In the genomic region with DNA sequence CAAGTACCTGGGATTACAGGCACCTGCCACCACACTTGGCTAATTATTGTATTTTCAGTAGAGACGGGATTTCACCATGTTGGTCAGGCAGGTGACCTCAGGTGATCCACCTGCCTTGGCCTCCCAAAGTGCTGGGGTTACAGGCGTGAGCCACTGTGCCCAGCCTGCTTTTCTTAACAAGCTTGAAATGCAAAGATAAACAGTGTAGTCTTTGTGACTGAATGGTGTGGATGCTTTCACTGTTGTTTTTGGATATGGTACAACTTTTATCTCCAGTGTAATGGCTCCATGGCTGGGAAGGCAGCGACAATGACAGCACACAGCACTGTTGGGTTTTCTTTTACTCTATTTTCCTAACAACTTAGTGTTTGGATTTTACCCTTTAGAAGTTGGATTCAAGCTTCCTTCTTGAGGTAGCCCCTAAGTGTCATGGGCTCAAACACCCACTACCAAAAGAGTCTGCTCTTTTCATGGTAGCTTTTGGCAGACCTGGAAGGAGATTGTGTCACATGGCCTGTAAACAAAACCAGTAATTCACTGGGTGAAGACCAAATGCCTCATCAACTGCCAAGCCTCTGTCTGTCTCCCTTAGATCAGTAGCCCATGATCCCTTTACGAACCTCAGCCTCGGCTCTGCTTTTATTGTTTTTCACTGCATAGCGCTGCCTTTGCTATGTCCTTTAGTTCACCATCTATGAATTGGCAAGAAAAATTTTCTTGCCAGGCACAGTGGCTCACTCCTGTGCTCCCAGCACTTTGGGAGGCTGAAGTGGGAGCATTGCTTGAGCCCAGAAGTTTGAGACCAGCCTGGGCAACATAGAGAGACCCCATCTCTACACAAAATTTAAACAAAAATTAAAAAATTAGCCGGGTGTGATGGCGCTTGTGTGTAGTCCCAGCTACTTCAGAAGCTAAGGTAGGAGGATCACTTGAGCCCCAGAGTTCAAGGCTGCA, we compare ENCODE assay signal across 18 cellular contexts. TPM values are rescaled to one million over a fixed set of nuclear protein-coding genes. Genes with fewer than 3 reads are reported as not detected.
DNase-seq lines count a peak whose midpoint lies in the region; ATAC-seq and TF ChIP-seq lines count a peak whose summit lies in the region.
"Had no signal": no experiment of that assay in that cellular context is flagged by ENCODE, and none has a peak within 500 bp of the region (broad histone marks: within the 10 kb centered on the region; RNA-seq: fewer than 3 reads in every experiment).

No MANE protein-coding gene starts in this region.

- no peak overlapping the region for H3K4me3 Mint-ChIP-seq in activated naive CD8-positive, alpha-beta T cell
- no peak overlapping the region for H3K4me3 Mint-ChIP-seq in activated naive CD8-positive, alpha-beta T cell treated with anti-CD3 and anti-CD28 coated beads, Interleukin-2, amount 50 U/mL, for 24 hours
- no peak overlapping the region for H3K4me3 Mint-ChIP-seq in activated CD4-positive, alpha-beta T cell treated with anti-CD3 and anti-CD28 coated beads for 36 hours
- H3K4me3 Mint-ChIP-seq: memory B cell; T-helper 2 cell treated with Interferon-gamma antibody and Interleukin-4, amounts not matched to agents 5 μg/mL and 100 μg/mL, for 36 hours had no signal

- H3K9me3 Mint-ChIP-seq in activated naive CD8-positive, alpha-beta T cell (ENCODE audit: low read depth), result no peaks in the 10 kb centered on the region
- H3K9me3 Mint-ChIP-seq in activated naive CD8-positive, alpha-beta T cell treated with anti-CD3 and anti-CD28 coated beads, Interleukin-2, amount 50 U/mL, for 24 hours, result no peaks in the 10 kb centered on the region
- no peaks in the 10 kb centered on the region for H3K9me3 Mint-ChIP-seq in activated CD4-positive, alpha-beta T cell treated with anti-CD3 and anti-CD28 coated beads for 36 hours (ENCODE audit: low read depth)
- H3K9me3 Mint-ChIP-seq: memory B cell; T-helper 2 cell treated with Interferon-gamma antibody and Interleukin-4, amounts not matched to agents 5 μg/mL and 100 μg/mL, for 36 hours had no signal

- H3K27ac ChIP-seq in right lobe of liver (peak overlapping the region; percentile 7 to 81 (median 59)), upper lobe of right lung (peak overlapping the region; percentile 48)

- H3K36me3 ChIP-seq in right lobe of liver, result peaks cover 0 to 7% (median 0%) of the 10 kb centered on the region in 4 donors
- peaks cover 16% of the 10 kb centered on the region for H3K36me3 ChIP-seq in upper lobe of right lung

- H3K9me3 ChIP-seq in right lobe of liver, result no peaks in the 10 kb centered on the region
- no peaks in the 10 kb centered on the region for H3K9me3 ChIP-seq in upper lobe of right lung
- H3K9me3 ChIP-seq: tibial artery had no signal

- TF ChIP-seq POLR2A in right lobe of liver (IDR thresholded peaks at IDR 0.05), result no peak

- DNase-seq in activated naive CD8-positive, alpha-beta T cell treated with anti-CD3 and anti-CD28 coated beads, Interleukin-2, amount 50 U/mL, for 24 hours, result no peak
- DNase-seq in cardiac fibroblast (ENCODE audit: low read depth in 2 of 2) (peak; percentile 20 to 46), right lobe of liver (peak; percentile 47 to 80 (median 74)), upper lobe of right lung (no peak), D341Med (ENCODE audit: low spot score) (no peak)
- no peak for DNase-seq in activated CD4-positive, alpha-beta T cell treated with anti-CD3 and anti-CD28 coated beads for 36 hours
- DNase-seq: ACHN; activated naive CD4-positive, alpha-beta T cell treated with anti-CD3 and anti-CD28 coated beads, Interleukin-2, amount 50 U/mL, for 16 hours; DND-41; effector CD4-positive, alpha-beta T cell; KG1; NCI-H2107; tibial artery had no signal

- intact Hi-C loops in right lobe of liver (cut with DNase I), result loop anchor here in 1 of 2 donors (10.0 kb wide), 1 partner anchor 68 kb away; no protein-coding TSS in a partner anchor
- intact Hi-C loops in upper lobe of right lung (cut with DNase I), result no loop called here
- intact Hi-C loops in activated CD4-positive, alpha-beta T cell treated with anti-CD3 and anti-CD28 coated beads for 36 hours (cut with DNase I, micrococcal nuclease), result no loop called here

- no peak for ATAC-seq in activated naive CD8-positive, alpha-beta T cell treated with anti-CD3 and anti-CD28 coated beads, Interleukin-2, amount 50 U/mL, for 24 hours
- peak; percentile 86 to 89 (median 86) for ATAC-seq in right lobe of liver
- ATAC-seq in upper lobe of right lung, result peak; percentile 56
- ATAC-seq in GM21619 (IDR thresholded peaks at IDR 0.05; ENCODE audit: unreplicated experiment), result no peak
- no peak for ATAC-seq in activated CD4-positive, alpha-beta T cell treated with anti-CD3 and anti-CD28 coated beads for 36 hours

- peaks cover 2% of the 10 kb centered on the region for H3K36me3 Mint-ChIP-seq in activated naive CD8-positive, alpha-beta T cell
- H3K36me3 Mint-ChIP-seq in activated naive CD8-positive, alpha-beta T cell treated with anti-CD3 and anti-CD28 coated beads, Interleukin-2, amount 50 U/mL, for 24 hours (ENCODE audit: low read depth), result peaks cover 21% of the 10 kb centered on the region
- peaks cover 11% of the 10 kb centered on the region for H3K36me3 Mint-ChIP-seq in activated CD4-positive, alpha-beta T cell treated with anti-CD3 and anti-CD28 coated beads for 36 hours (ENCODE audit: low read depth)

- 43% methylated on average over 8 of the region's 8 CpGs for WGBS in right lobe of liver (ENCODE audit: insufficient coverage, low coverage, low lambda C conversion rate, missing lambda C conversion rate)

- POLR2A ChIA-PET in activated CD4-positive, alpha-beta T cell treated with anti-CD3 and anti-CD28 coated beads for 36 hours (lab: Charles Lee), result interaction anchor here (0.5 to 0.7 kb wide), 2 partner anchors 11 to 517 kb away, joined by 3 read pairs; no protein-coding TSS in a partner anchor

- CTCF ChIA-PET in activated CD4-positive, alpha-beta T cell treated with anti-CD3 and anti-CD28 coated beads for 36 hours (lab: Charles Lee), result interaction anchor here (0.6 to 2.0 kb wide), 4 partner anchors 8 to 311 kb away, joined by 3 to 5 read pairs (median 4); no protein-coding TSS in a partner anchor

- no peaks in the 10 kb centered on the region for H3K27me3 Mint-ChIP-seq in activated naive CD8-positive, alpha-beta T cell
- no peaks in the 10 kb centered on the region for H3K27me3 Mint-ChIP-seq in activated naive CD8-positive, alpha-beta T cell treated with anti-CD3 and anti-CD28 coated beads, Interleukin-2, amount 50 U/mL, for 24 hours
- H3K27me3 Mint-ChIP-seq in activated CD4-positive, alpha-beta T cell treated with anti-CD3 and anti-CD28 coated beads for 36 hours, result no peaks in the 10 kb centered on the region
- H3K27me3 Mint-ChIP-seq: memory B cell, progenitor cell of endocrine pancreas had no signal

- no peak overlapping the region for H3K4me3 ChIP-seq in cardiac fibroblast (replicated peaks in 1 of 2; ENCODE audit: low read depth in 2 of 2, low read length in 2 of 2)
- no peak overlapping the region for H3K4me3 ChIP-seq in right lobe of liver
- H3K4me3 ChIP-seq in upper lobe of right lung, result no peak overlapping the region
- H3K4me3 ChIP-seq: tibial artery had no signal

- no peaks in the 10 kb centered on the region for H3K27me3 ChIP-seq in right lobe of liver
- H3K27me3 ChIP-seq in upper lobe of right lung, result no peaks in the 10 kb centered on the region
- H3K27me3 ChIP-seq: tibial artery had no signal

- H3K4me1 ChIP-seq in right lobe of liver (peaks cover 0 to 46% (median 20%) of the 10 kb centered on the region in 4 donors), upper lobe of right lung (peaks cover under 1% of the 10 kb centered on the region)

- peak overlapping the region; percentile 41 for H3K27ac Mint-ChIP-seq in activated naive CD8-positive, alpha-beta T cell
- H3K27ac Mint-ChIP-seq in activated naive CD8-positive, alpha-beta T cell treated with anti-CD3 and anti-CD28 coated beads, Interleukin-2, amount 50 U/mL, for 24 hours, result no peak overlapping the region
- no peak overlapping the region for H3K27ac Mint-ChIP-seq in activated CD4-positive, alpha-beta T cell treated with anti-CD3 and anti-CD28 coated beads for 36 hours
- H3K27ac Mint-ChIP-seq: memory B cell; progenitor cell of endocrine pancreas; T-helper 2 cell treated with Interferon-gamma antibody and Interleukin-4, amounts not matched to agents 5 μg/mL and 100 μg/mL, for 36 hours had no signal

- TF ChIP-seq CTCF in cardiac fibroblast (IDR thresholded peaks at IDR 0.05; ENCODE audit: low read depth, low read length), result no peak
- no peak for TF ChIP-seq CTCF in right lobe of liver (IDR thresholded peaks at IDR 0.05)
- TF ChIP-seq CTCF in upper lobe of right lung (IDR thresholded peaks at IDR 0.05), result no peak

- H3K4me1 Mint-ChIP-seq in activated naive CD8-positive, alpha-beta T cell (ENCODE audit: low read depth), result peaks cover 20% of the 10 kb centered on the region
- H3K4me1 Mint-ChIP-seq in activated naive CD8-positive, alpha-beta T cell treated with anti-CD3 and anti-CD28 coated beads, Interleukin-2, amount 50 U/mL, for 24 hours, result peaks cover 4% of the 10 kb centered on the region
- H3K4me1 Mint-ChIP-seq in activated CD4-positive, alpha-beta T cell treated with anti-CD3 and anti-CD28 coated beads for 36 hours, result peaks cover 14% of the 10 kb centered on the region

RNA-seq across cellular contexts. Expression of a gene that starts 6.4 kb away (rescaled TPM):
- 100 to 1,000 TPM in 2 of 6 experiments, 10 to 100 TPM in 4; 41.5 to 170 (median 50.2) TPM for total RNA-seq in right lobe of liver
- 101 TPM for total RNA-seq in upper lobe of right lung
- total RNA-seq in activated CD4-positive, alpha-beta T cell treated with anti-CD3 and anti-CD28 coated beads for 36 hours, result 100 to 1,000 TPM in 1 of 2 experiments, 10 to 100 TPM in 1; 94.3 to 123 TPM

RNA-seq across cellular contexts. Expression of a gene that starts 9.3 kb away (rescaled TPM):
- total RNA-seq in right lobe of liver, result 100 to 1,000 TPM in 1 of 6 experiments, 10 to 100 TPM in 5; 25.6 to 112 (median 37.8) TPM
- total RNA-seq in upper lobe of right lung, result 39.0 TPM
- 10 to 100 TPM; 17.4 to 18.1 TPM for total RNA-seq in activated CD4-positive, alpha-beta T cell treated with anti-CD3 and anti-CD28 coated beads for 36 hours

RNA-seq across cellular contexts. Expression of a gene that starts 15.1 kb away (rescaled TPM):
- total RNA-seq in right lobe of liver (10 to 100 TPM in 2 of 6 experiments, 1 to 10 TPM in 4; 4.9 to 15.7 (median 6.2) TPM), upper lobe of right lung (7.5 TPM)
- total RNA-seq in activated CD4-positive, alpha-beta T cell treated with anti-CD3 and anti-CD28 coated beads for 36 hours, result 1 to 10 TPM; 7.1 to 9.7 TPM

RNA-seq across cellular contexts. Expression of a gene that starts 18.4 kb away (rescaled TPM):
- total RNA-seq in right lobe of liver, result 10 to 100 TPM; 15.4 to 22.4 (median 18.0) TPM
- 32.1 TPM for total RNA-seq in upper lobe of right lung
- total RNA-seq in activated CD4-positive, alpha-beta T cell treated with anti-CD3 and anti-CD28 coated beads for 36 hours, result 10 to 100 TPM; 24.2 to 31.8 TPM

RNA-seq across cellular contexts. Expression of a gene that starts 18.6 kb away (rescaled TPM):
- 1 to 10 TPM in 3 of 6 experiments, under 1 TPM in 3; 0.31 to 2.3 (median 1.0) TPM for total RNA-seq in right lobe of liver
- 1.7 TPM for total RNA-seq in upper lobe of right lung
- total RNA-seq in activated CD4-positive, alpha-beta T cell treated with anti-CD3 and anti-CD28 coated beads for 36 hours, result 100 to 1,000 TPM; 111 to 119 TPM

Comparison
In these comparisons a context has a peak if more than half of its experiments do, and no peak if none do; other contexts are left out.
1. ATAC-seq: peak in right lobe of liver (4 of 4) and upper lobe of right lung (single experiment); none in activated naive CD8-positive, alpha-beta T cell treated with anti-CD3 and anti-CD28 coated beads, Interleukin-2, amount 50 U/mL, for 24 hours (single experiment), GM21619 (single experiment) and activated CD4-positive, alpha-beta T cell treated with anti-CD3 and anti-CD28 coated beads for 36 hours (single experiment).
2. DNase-seq: peak in cardiac fibroblast (2 of 2) and right lobe of liver (3 of 3); none in activated naive CD8-positive, alpha-beta T cell treated with anti-CD3 and anti-CD28 coated beads, Interleukin-2, amount 50 U/mL, for 24 hours (single experiment), upper lobe of right lung (single experiment), D341Med (single experiment) and activated CD4-positive, alpha-beta T cell treated with anti-CD3 and anti-CD28 coated beads for 36 hours (single experiment).